Comparison of ENCODE assay signal across 1 cellular context in the genomic region with DNA sequence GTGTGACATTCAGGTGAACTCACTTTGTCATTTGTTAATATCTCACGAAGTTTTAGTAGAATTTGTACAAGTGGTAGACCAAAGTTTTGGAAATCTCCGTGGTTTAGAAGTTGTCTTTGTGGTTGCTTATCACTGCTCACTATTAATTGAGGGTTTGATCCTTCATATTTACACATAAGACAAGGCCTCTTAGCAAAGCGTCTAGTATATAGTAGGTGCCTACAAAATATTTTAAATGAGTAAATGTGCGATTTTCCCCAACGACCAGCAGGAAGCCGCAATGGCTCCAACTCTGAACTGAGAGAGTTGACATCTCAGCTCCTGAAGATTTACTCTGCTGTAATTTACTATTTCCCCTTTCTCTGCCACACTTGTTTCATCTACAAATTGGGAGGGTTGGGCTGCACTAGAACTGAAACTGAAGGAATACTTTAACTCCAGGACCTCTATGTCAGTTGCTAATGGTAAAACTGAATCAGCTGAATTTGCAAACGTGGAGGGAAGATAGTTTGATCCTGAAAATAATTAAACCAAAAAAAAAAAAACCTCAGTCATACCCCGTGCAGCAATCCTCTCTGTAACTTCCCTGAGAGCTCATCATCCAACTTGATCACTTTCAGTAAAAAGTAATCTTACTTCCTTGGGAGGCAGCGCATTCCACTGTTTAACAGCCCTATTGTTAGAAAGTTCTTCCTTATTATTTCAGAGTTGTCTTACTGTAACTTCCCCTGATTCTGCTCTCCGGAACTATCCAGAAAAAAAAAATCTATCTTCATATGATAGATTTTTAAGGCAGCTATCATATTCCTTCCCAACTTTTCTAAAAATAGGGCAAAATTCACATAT.
TF ChIP-seq lines count a peak whose summit lies in the region.

No MANE protein-coding gene starts in this region.

TF ChIP-seq in HepG2, 621 proteins besides CTCF, POLR2A, EP300 and RAD21:
- TF ChIP-seq ZBED4 (CRISPR knock-in tag; IDR thresholded peaks at IDR 0.05; ENCODE audit: borderline replicate concordance) (no peak), POGK (CRISPR knock-in tag; conservative IDR thresholded peaks at IDR 0.05) (no peak), ZNF251 (CRISPR knock-in tag; IDR thresholded peaks at IDR 0.05) (no peak), ZNF362 (CRISPR knock-in tag; IDR thresholded peaks at IDR 0.05; ENCODE audit: borderline replicate concordance) (no peak), ETV5 (CRISPR knock-in tag; IDR thresholded peaks at IDR 0.05; ENCODE audit: borderline replicate concordance) (no peak), ZFP91 (CRISPR knock-in tag; IDR thresholded peaks at IDR 0.05; ENCODE audit: borderline replicate concordance) (no peak), TAF15 (IDR thresholded peaks at IDR 0.05; ENCODE audit: low read depth, low read length, poor library complexity, severe bottlenecking) (no peak), ZFY (CRISPR knock-in tag; IDR thresholded peaks at IDR 0.05) (no peak), ZNF841 (CRISPR knock-in tag; IDR thresholded peaks at IDR 0.05; ENCODE audit: borderline replicate concordance) (no peak), ZNF333 (CRISPR knock-in tag; IDR thresholded peaks at IDR 0.05; ENCODE audit: borderline replicate concordance) (no peak)
- TF ChIP-seq, protein P1, sequence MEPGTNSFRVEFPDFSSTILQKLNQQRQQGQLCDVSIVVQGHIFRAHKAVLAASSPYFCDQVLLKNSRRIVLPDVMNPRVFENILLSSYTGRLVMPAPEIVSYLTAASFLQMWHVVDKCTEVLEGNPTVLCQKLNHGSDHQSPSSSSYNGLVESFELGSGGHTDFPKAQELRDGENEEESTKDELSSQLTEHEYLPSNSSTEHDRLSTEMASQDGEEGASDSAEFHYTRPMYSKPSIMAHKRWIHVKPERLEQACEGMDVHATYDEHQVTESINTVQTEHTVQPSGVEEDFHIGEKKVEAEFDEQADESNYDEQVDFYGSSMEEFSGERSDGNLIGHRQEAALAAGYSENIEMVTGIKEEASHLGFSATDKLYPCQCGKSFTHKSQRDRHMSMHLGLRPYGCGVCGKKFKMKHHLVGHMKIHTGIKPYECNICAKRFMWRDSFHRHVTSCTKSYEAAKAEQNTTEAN (CRISPR knock-in tag; conservative IDR thresholded peaks at IDR 0.05) = no peak
